In genomic region chr3:46960801-46961200, GRCh38 we compare ENCODE assay signal across 8 cellular contexts. TPM values are rescaled to one million over a fixed set of nuclear protein-coding genes. Genes with fewer than 3 reads are reported as not detected.
A peak's percentile ranks its signal among the peaks of the same experiment; 100 is the strongest.
DNase-seq lines count a peak whose midpoint lies in the region; ATAC-seq and TF ChIP-seq lines count a peak whose summit lies in the region.

No MANE protein-coding gene starts in this region.

- H3K9me3 ChIP-seq in ectodermal cell (ENCODE audit: control insufficient read depth, low read length) (no peaks in the 10 kb centered on the region), uterus (no peaks in the 10 kb centered on the region)

- H3K4me3 ChIP-seq in ectodermal cell (ENCODE audit: insufficient read depth, low read depth, low read length) (no peak overlapping the region), uterus (no peak overlapping the region)

- no peaks in the 10 kb centered on the region for H3K27me3 Mint-ChIP-seq in natural killer cell (ENCODE audit: low read depth in 2 of 2)

- H3K4me3 Mint-ChIP-seq in natural killer cell, result peak overlapping the region; percentile 53

- H3K9me3 Mint-ChIP-seq in natural killer cell, result no peaks in the 10 kb centered on the region

- 85 to 88% methylated on average over 2 of the region's 2 CpGs for WGBS in ectodermal cell, 2 experiments

- no peaks in the 10 kb centered on the region for H3K36me3 Mint-ChIP-seq in natural killer cell

- H3K36me3 ChIP-seq in ectodermal cell (ENCODE audit: control insufficient read depth, insufficient read depth, low read length) (peaks cover 4% of the 10 kb centered on the region), uterus (no peaks in the 10 kb centered on the region)

- TF ChIP-seq CTCF in natural killer cell (IDR thresholded peaks at IDR 0.05) (no peak), uterus (IDR thresholded peaks at IDR 0.05) (no peak)

- H3K4me1 Mint-ChIP-seq in natural killer cell, result peaks cover 74 to 78% of the 10 kb centered on the region in 2 donors

- peak overlapping the region; percentile 94 to 99 for H3K27ac Mint-ChIP-seq in natural killer cell

- DNase-seq in Right ventricle myocardium superior (no peak), cardiac septum (ENCODE audit: low spot score) (no peak), natural killer cell (no peak), uterus (no peak)
- DNase-seq in activated CD8-positive, alpha-beta memory T cell treated with anti-CD3 and anti-CD28 coated beads for 24 hours, result no peak

- TF ChIP-seq POLR2A in uterus (IDR thresholded peaks at IDR 0.05), result no peak

- H3K4me1 ChIP-seq in ectodermal cell (ENCODE audit: control insufficient read depth, insufficient read depth, low read length), result peaks cover 17% of the 10 kb centered on the region
- H3K4me1 ChIP-seq in uterus, result peaks cover 0 to 25% of the 10 kb centered on the region in 2 donors

- no peaks in the 10 kb centered on the region for H3K27me3 ChIP-seq in ectodermal cell (ENCODE audit: control insufficient read depth, insufficient read depth, low read length, poor library complexity, severe bottlenecking)
- H3K27me3 ChIP-seq in uterus, result no peaks in the 10 kb centered on the region

- peak overlapping the region; percentile 17 for H3K27ac ChIP-seq in ectodermal cell (ENCODE audit: insufficient read depth, low read depth, low read length, poor library complexity, severe bottlenecking)
- peak overlapping the region; percentile 70 for H3K27ac ChIP-seq in uterus

- intact Hi-C loops in Right ventricle myocardium superior (cut with DNase I) (no loop called here), cardiac septum (cut with DNase I) (no loop called here), natural killer cell (cut with micrococcal nuclease) (no loop called here), uterus (cut with DNase I; ENCODE audit: low total_unique reads) (no loop called here)

- ATAC-seq in Right ventricle myocardium superior (ENCODE audit: poor library complexity) (peak; percentile 4), natural killer cell (no peak), HG03442 (IDR thresholded peaks at IDR 0.05; ENCODE audit: unreplicated experiment) (no peak), HG03139 (IDR thresholded peaks at IDR 0.05; ENCODE audit: unreplicated experiment) (no peak)

RNA-seq across cellular contexts. Expression of gene CCDC12, which starts 15.7 kb away (rescaled TPM):
- total RNA-seq in Right ventricle myocardium superior (29.2 TPM), cardiac septum (35.6 TPM), natural killer cell (100 to 1,000 TPM; 104 to 114 (median 111) TPM), uterus (10 to 100 TPM in 3 of 4 donors, 1 to 10 TPM in 1; 4.1 to 92.0 (median 41.2) TPM)
- 34.5 TPM for polyA plus RNA-seq in ectodermal cell (2013, experiment 1 of 4)
- polyA plus RNA-seq in ectodermal cell (2013, experiment 2 of 4), result 35.5 TPM
- polyA plus RNA-seq in ectodermal cell (2013, experiment 3 of 4), result 37.3 TPM
- polyA plus RNA-seq in ectodermal cell (2013, experiment 4 of 4), result 43.0 TPM

RNA-seq across cellular contexts. Expression of gene NBEAL2, which starts 18.7 kb away (rescaled TPM):
- 11.7 TPM for total RNA-seq in Right ventricle myocardium superior
- 14.2 TPM for total RNA-seq in cardiac septum
- 11.7 TPM for polyA plus RNA-seq in ectodermal cell (2013, experiment 1 of 4)
- polyA plus RNA-seq in ectodermal cell (2013, experiment 2 of 4), result 13.8 TPM
- polyA plus RNA-seq in ectodermal cell (2013, experiment 3 of 4), result 10.7 TPM
- polyA plus RNA-seq in ectodermal cell (2013, experiment 4 of 4), result 12.9 TPM
- 100 to 1,000 TPM; 453 to 536 (median 532) TPM for total RNA-seq in natural killer cell
- total RNA-seq in uterus, result 10 to 100 TPM; 13.1 to 41.1 (median 23.8) TPM

Comparison
In these comparisons a context has a peak if more than half of its experiments do, and no peak if none do; other contexts are left out.
1. RNA of gene NBEAL2, which starts 18.7 kb away (total RNA-seq): 453 to 536 TPM in natural killer cell; 13.1 to 41.1 TPM in uterus, 14.2 TPM in cardiac septum (single experiment) and 11.7 TPM in Right ventricle myocardium superior (single experiment); every median in the first group is over 10 times any median in the second.